In genomic region chr12:100138048-100138907, GRCh38 we compare ENCODE assay signal across 8 cellular contexts. TPM values are rescaled to one million over a fixed set of nuclear protein-coding genes. Genes with fewer than 3 reads are reported as not detected.
DNase-seq lines count a peak whose midpoint lies in the region; ATAC-seq and TF ChIP-seq lines count a peak whose summit lies in the region.

No MANE protein-coding gene starts in this region.

- H3K4me3 Mint-ChIP-seq in T-helper 17 cell = peak overlapping the region; percentile 21

- no peaks in the 10 kb centered on the region for H3K27me3 ChIP-seq in gastroesophageal sphincter

- H3K27ac Mint-ChIP-seq in T-helper 17 cell = peak overlapping the region; percentile 59

- peaks cover 2% of the 10 kb centered on the region for H3K36me3 Mint-ChIP-seq in T-helper 17 cell (ENCODE audit: low read depth)

- no peak overlapping the region for H3K27ac ChIP-seq in gastroesophageal sphincter

- H3K4me1 ChIP-seq in gastroesophageal sphincter = peaks cover 4 to 56% (median 21%) of the 10 kb centered on the region in 3 donors

- H3K4me1 Mint-ChIP-seq in T-helper 17 cell = peaks cover 48% of the 10 kb centered on the region

- ATAC-seq in T-helper 17 cell (no peak), gastroesophageal sphincter (no peak), esophagus mucosa (no peak), GM21619 (IDR thresholded peaks at IDR 0.05; ENCODE audit: unreplicated experiment) (no peak)

- peak; percentile 22 for DNase-seq in HCEC 1CT
- no peak for DNase-seq in T-helper 17 cell
- DNase-seq in kidney glomerular epithelial cell (lab: John Stamatoyannopoulos, UW) = peak; percentile 11
- DNase-seq in activated T-cell treated with anti-CD3 and anti-CD28 coated beads, Interleukin-2, amount 50 U/mL, for 48 hours = no peak

- no peak for TF ChIP-seq POLR2A in gastroesophageal sphincter (IDR thresholded peaks at IDR 0.05)

- H3K4me3 ChIP-seq in GM08714 (ENCODE audit: low read length) (peak overlapping the region; percentile 9; the same call in 1 of the 2 replicates), gastroesophageal sphincter (no peak overlapping the region)

- peak in 1 of 4 experiments; percentile 30 for TF ChIP-seq CTCF in gastroesophageal sphincter (IDR thresholded peaks at IDR 0.05)

- TF ChIP-seq EP300 in gastroesophageal sphincter (IDR thresholded peaks at IDR 0.05) = no peak

- WGBS in gastroesophageal sphincter (ENCODE audit: low coverage in 1 of 2), 2 donors = 31 to 33% methylated on average over 8 to 9 of the region's 9 CpGs

- H3K27me3 Mint-ChIP-seq in T-helper 17 cell = no peaks in the 10 kb centered on the region

- H3K9me3 ChIP-seq in T-helper 17 cell (ENCODE audit: control insufficient read depth, low read length, poor library complexity, severe bottlenecking) (no peaks in the 10 kb centered on the region), gastroesophageal sphincter (no peaks in the 10 kb centered on the region)

- no peaks in the 10 kb centered on the region for H3K36me3 ChIP-seq in gastroesophageal sphincter

RNA-seq across cellular contexts. Expression of gene BLTP3B, which starts 4.4 kb away (rescaled TPM):
- total RNA-seq in T-helper 17 cell (10 to 100 TPM; 22.6 to 30.9 TPM), gastroesophageal sphincter (10 to 100 TPM; 41.4 to 59.0 (median 45.0) TPM), esophagus mucosa (13.5 TPM)

Comparison
In these comparisons a context has a peak if more than half of its experiments do, and no peak if none do; other contexts are left out.
1. DNase-seq: peak in HCEC 1CT (single experiment) and kidney glomerular epithelial cell (single experiment); none in T-helper 17 cell (0 of 3) and activated T-cell treated with anti-CD3 and anti-CD28 coated beads, Interleukin-2, amount 50 U/mL, for 48 hours (0 of 2).